Comparison of ENCODE assay signal across 12 cellular contexts in the genomic region with DNA sequence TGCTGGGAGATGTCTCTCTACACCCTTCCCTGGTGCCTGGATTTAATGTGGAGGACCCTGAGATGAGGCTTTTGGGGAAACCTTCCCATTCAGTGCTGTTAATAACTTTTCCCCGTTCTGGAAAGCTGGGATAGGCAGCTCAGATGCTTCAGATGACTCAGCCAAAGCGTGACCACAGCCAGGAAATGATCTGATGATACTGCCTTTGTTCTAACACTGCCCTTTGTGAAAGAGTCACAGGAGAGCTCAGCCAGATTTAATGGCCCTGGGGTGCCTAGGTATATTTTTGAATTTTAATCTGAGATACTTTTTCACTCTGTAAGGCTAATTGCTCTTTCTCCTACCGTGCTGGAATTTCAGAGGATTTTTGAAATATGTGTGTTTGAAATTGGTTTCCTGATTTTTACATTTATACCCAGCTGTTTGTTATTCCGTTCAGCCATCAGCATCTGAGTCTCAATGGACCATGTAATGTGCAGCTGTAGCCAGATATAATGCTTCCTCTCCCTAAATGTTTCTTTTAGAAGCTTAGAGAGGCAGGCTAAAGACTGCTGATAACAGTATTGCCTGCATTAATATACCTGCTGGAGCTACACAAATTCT. TPM values are rescaled to one million over a fixed set of nuclear protein-coding genes. Genes with fewer than 3 reads are reported as not detected.
DNase-seq lines count a peak whose midpoint lies in the region; ATAC-seq, FAIRE-seq and TF ChIP-seq lines count a peak whose summit lies in the region.
"Had no signal": no experiment of that assay in that cellular context is flagged by ENCODE, and none has a peak within 500 bp of the region (broad histone marks: within the 10 kb centered on the region; RNA-seq: fewer than 3 reads in every experiment).

No MANE protein-coding gene starts in this region.

- POLR2A ChIA-PET in endothelial cell of umbilical vein (lab: Charles Lee) (interaction anchor here (0.7 to 1.1 kb wide), 4 partner anchors 11 to 242 kb away, joined by 3 to 4 read pairs (median 4); no protein-coding TSS in a partner anchor), SK-N-SH (lab: Yijun Ruan, JAX) (no interaction called here)

- WGBS in SK-N-SH (ENCODE audit: low lambda C conversion rate): 13% methylated on average over 4 of the region's 4 CpGs

- no peak for TF ChIP-seq RAD21 in SK-N-SH (IDR thresholded peaks at IDR 0.05; ENCODE audit: low read length)

- H3F3A ChIP-seq in SK-N-SH (replicated peaks; ENCODE audit: insufficient read depth): no peaks in the 10 kb centered on the region

- H4K20me1 ChIP-seq in endothelial cell of umbilical vein (replicated peaks; ENCODE audit: control insufficient read depth, extremely low read depth, insufficient read depth, low read length) (no peaks in the 10 kb centered on the region), SK-N-SH (ENCODE audit: insufficient read depth) (no peaks in the 10 kb centered on the region)
- H4K20me1 ChIP-seq: BLaER1 had no signal

- no peak for ATAC-seq in HG03039 (IDR thresholded peaks at IDR 0.05; ENCODE audit: unreplicated experiment)
- ATAC-seq: naive thymus-derived CD8-positive, alpha-beta T cell had no signal

- peaks cover 22% of the 10 kb centered on the region for H3K4me1 ChIP-seq in ACC112 (ENCODE audit: control insufficient read depth, insufficient read depth, low read length, unreplicated experiment)
- H3K4me1 ChIP-seq in endothelial cell of umbilical vein (ENCODE audit: control insufficient read depth, extremely low read depth, insufficient read depth, low read length): peaks cover 19% of the 10 kb centered on the region
- H3K4me1 ChIP-seq in SK-N-SH (ENCODE audit: control insufficient read depth in 1 of 2, insufficient read depth in 2 of 2, low read depth in 1 of 2, low read length in 1 of 2): no peaks in the 10 kb centered on the region
- H3K4me1 ChIP-seq: BLaER1 had no signal

- FAIRE-seq in endothelial cell of umbilical vein (lab: Jason Lieb, UNC): peak; percentile 96

- TSS peak; percentile 82 for BruUV-seq in endothelial cell of umbilical vein (replicated peaks; lab: Mats Ljungman, UMichigan)

- H3K9me3 ChIP-seq in endothelial cell of umbilical vein (replicated peaks; ENCODE audit: control insufficient read depth, insufficient read depth, low read length): no peaks in the 10 kb centered on the region
- no peaks in the 10 kb centered on the region for H3K9me3 ChIP-seq in SK-N-SH

- H3K4me2 ChIP-seq in endothelial cell of umbilical vein (ENCODE audit: insufficient read depth, low read length): peak overlapping the region; percentile 71
- H3K4me2 ChIP-seq in SK-N-SH: no peak overlapping the region
- H3K4me2 ChIP-seq: BLaER1 had no signal

- H3K9ac ChIP-seq in endothelial cell of umbilical vein (replicated peaks; ENCODE audit: extremely low read depth, insufficient read depth, low read length) (peak overlapping the region; percentile 68), SK-N-SH (no peak overlapping the region)
- H3K9ac ChIP-seq: BLaER1 had no signal

- DNase-seq in LoVo (ENCODE audit: low spot score): peak; percentile 22
- DNase-seq in endothelial cell of umbilical vein (ENCODE audit: low read depth, low spot score): peak; percentile 92
- peak; percentile 82 for DNase-seq in kidney tubule cell (ENCODE audit: low spot score)
- no peak for DNase-seq in SK-N-DZ (ENCODE audit: low spot score)
- no peak for DNase-seq in activated CD8-positive, alpha-beta memory T cell treated with anti-CD3 and anti-CD28 coated beads for 24 hours
- DNase-seq in SK-N-SH: no peak
- DNase-seq: activated naive CD8-positive, alpha-beta T cell treated with anti-CD3 and anti-CD28 coated beads for 36 hours; naive thymus-derived CD8-positive, alpha-beta T cell; stimulated activated naive CD4-positive, alpha-beta T cell had no signal

- H3K4me3 ChIP-seq in ACC112 (ENCODE audit: low read depth, low read length): no peak overlapping the region; the same call in 1 of the 2 replicates
- H3K4me3 ChIP-seq in endothelial cell of umbilical vein (replicated peaks in 1 of 3; ENCODE audit: insufficient read depth in 1 of 3, low read depth in 1 of 3, low read length in 3 of 3): no peak overlapping the region
- no peak overlapping the region for H3K4me3 ChIP-seq in SK-N-SH (ENCODE audit: low read depth in 2 of 2, low read length in 1 of 2)
- H3K4me3 ChIP-seq: BLaER1 had no signal

- intact Hi-C loops in endothelial cell of umbilical vein (cut with micrococcal nuclease): loop anchor here (1.0 to 5.0 kb wide), 9 partner anchors 17 to 898 kb away; no protein-coding TSS in a partner anchor

- no peaks in the 10 kb centered on the region for H3K9me2 ChIP-seq in SK-N-SH

- no peaks in the 10 kb centered on the region for H3K9me1 ChIP-seq in endothelial cell of umbilical vein (replicated peaks; ENCODE audit: control insufficient read depth, extremely low read depth, insufficient read depth, low read length)

- CTCF ChIA-PET in endothelial cell of umbilical vein (lab: Charles Lee) (interaction anchor here (0.6 to 5.0 kb wide), 35 partner anchors 9 to 1705 kb away, joined by 3 to 112 read pairs (median 4); partner anchors contain the start of gene CELF2), SK-N-SH (lab: Yijun Ruan, JAX) (interaction anchor here (0.8 to 3.5 kb wide), 11 partner anchors 12 to 1704 kb away, joined by 3 to 18 read pairs (median 4); no protein-coding TSS in a partner anchor)

- no peak for TF ChIP-seq EP300 in SK-N-SH (IDR thresholded peaks at IDR 0.05; ENCODE audit: borderline replicate concordance in 1 of 2, low read depth in 1 of 2, low read length in 1 of 2)

- H2AFZ ChIP-seq in ACC112 (ENCODE audit: low read length, unreplicated experiment) (no peak overlapping the region), endothelial cell of umbilical vein (ENCODE audit: low read depth, low read length) (no peak overlapping the region), SK-N-SH (ENCODE audit: low read depth) (no peak overlapping the region)

- TF ChIP-seq POLR2A in endothelial cell of umbilical vein (IDR thresholded peaks at IDR 0.05; ENCODE audit: low read depth, low read length): no peak

- TF ChIP-seq CTCF in endothelial cell of umbilical vein (IDR thresholded peaks at IDR 0.05; ENCODE audit: extremely low read depth in 1 of 2, insufficient read depth in 1 of 2, low read depth in 1 of 2, low read length in 2 of 2) (no peak), SK-N-SH (IDR thresholded peaks at IDR 0.05) (no peak)

- H3K27ac ChIP-seq in ACC112 (ENCODE audit: low read depth, low read length) (peak overlapping the region; percentile 80), endothelial cell of umbilical vein (ENCODE audit: insufficient read depth, low read depth, low read length) (peak overlapping the region; percentile 92), SK-N-SH (ENCODE audit: low read depth in 2 of 2, low read length in 1 of 2) (no peak overlapping the region)
- H3K27ac ChIP-seq: BLaER1 had no signal

- H3K27me3 ChIP-seq in ACC112 (ENCODE audit: insufficient read depth, low read length) (no peaks in the 10 kb centered on the region), endothelial cell of umbilical vein (ENCODE audit: control insufficient read depth in 2 of 2, insufficient read depth in 2 of 2, low read length in 2 of 2) (no peaks in the 10 kb centered on the region), SK-N-SH (ENCODE audit: insufficient read depth) (no peaks in the 10 kb centered on the region)
- H3K27me3 ChIP-seq: BLaER1 had no signal

- peaks cover 8% of the 10 kb centered on the region for H3K79me2 ChIP-seq in ACC112 (ENCODE audit: control insufficient read depth, insufficient read depth, low read length, unreplicated experiment)
- no peaks in the 10 kb centered on the region for H3K79me2 ChIP-seq in endothelial cell of umbilical vein (ENCODE audit: control insufficient read depth, insufficient read depth, low read length)
- H3K79me2 ChIP-seq in SK-N-SH (ENCODE audit: insufficient read depth): no peaks in the 10 kb centered on the region

- no peaks in the 10 kb centered on the region for H3K36me3 ChIP-seq in ACC112 (ENCODE audit: insufficient read depth, low read length)
- H3K36me3 ChIP-seq in endothelial cell of umbilical vein (ENCODE audit: control insufficient read depth in 2 of 2, extremely low read depth in 1 of 2, insufficient read depth in 2 of 2, low read length in 2 of 2): no peaks in the 10 kb centered on the region
- H3K36me3 ChIP-seq in SK-N-SH (replicated peaks in 1 of 2; ENCODE audit: control insufficient read depth in 1 of 2, insufficient read depth in 2 of 2, low read length in 1 of 2): no peaks in the 10 kb centered on the region
- H3K36me3 ChIP-seq: BLaER1 had no signal

- dilution Hi-C loops in endothelial cell of umbilical vein (cut with MboI; ENCODE audit: extremely low pct_ligation_motif_present, low sequenced_read_pairs): no loop called here

TF ChIP-seq in endothelial cell of umbilical vein, 7 proteins besides CTCF, POLR2A, EP300 and RAD21 (continues in another document):
- TF ChIP-seq MAX (IDR thresholded peaks at IDR 0.05; ENCODE audit: insufficient read depth, insufficient read length) (no peak), JUN (IDR thresholded peaks at IDR 0.05; ENCODE audit: borderline replicate concordance, insufficient read depth, insufficient read length, low read depth) (peak; percentile 96)

TF ChIP-seq in SK-N-SH, 30 proteins besides CTCF, POLR2A, EP300 and RAD21 (continues in another document):
- no peak for TF ChIP-seq CHD2 (IDR thresholded peaks at IDR 0.05; ENCODE audit: low read length, partially characterized antibody)
- no peak for TF ChIP-seq FOXM1 (IDR thresholded peaks at IDR 0.05; ENCODE audit: low read depth)
- TF ChIP-seq NRF1 (IDR thresholded peaks at IDR 0.05; ENCODE audit: low read depth, low read length): no peak
- no peak for TF ChIP-seq YY1 (IDR thresholded peaks at IDR 0.05; ENCODE audit: low read depth)
- TF ChIP-seq RXRA (IDR thresholded peaks at IDR 0.05; ENCODE audit: borderline replicate concordance, low read depth): no peak

RNA-seq across cellular contexts. Expression of gene CELF2, which starts 17.7 kb away (rescaled TPM):
- total RNA-seq in endothelial cell of umbilical vein: 35.5 and 42.6 TPM in 2 replicates
- polyA plus RNA-seq in endothelial cell of umbilical vein: 21.6 and 23.4 TPM in 2 replicates
- polyA plus RNA-seq in endothelial cell of umbilical vein (2011; cell fraction: cytosol; rRNA removed): 17.9 and 19.7 TPM in 2 replicates
- 25.6 and 28.0 TPM in 2 replicates for polyA plus RNA-seq in endothelial cell of umbilical vein (2011; cell fraction: nucleus; rRNA removed)
- 10.8 and 11.9 TPM in 2 replicates for polyA plus RNA-seq in endothelial cell of umbilical vein (2012)
- 56.1 and 61.4 TPM in 2 replicates for polyA minus RNA-seq in endothelial cell of umbilical vein
- not detected for polyA minus RNA-seq in endothelial cell of umbilical vein (2011; cell fraction: cytosol; rRNA and poly(A)+ RNA removed)
- polyA minus RNA-seq in endothelial cell of umbilical vein (2011; cell fraction: nucleus; rRNA and poly(A)+ RNA removed): 44.4 and 45.7 TPM in 2 replicates
- polyA plus RNA-seq in SK-N-DZ (2014; cell fraction: cytosol; rRNA removed): 0.02 and 0.39 TPM in 2 replicates
- 0.40 and 0.59 TPM in 2 replicates for polyA plus RNA-seq in SK-N-DZ (2014; cell fraction: nucleus; rRNA removed)
- 0.03 and 0.08 TPM in 2 replicates for polyA plus RNA-seq in SK-N-SH (2012; rRNA removed)
- polyA plus RNA-seq in SK-N-SH (2012; cell fraction: cytosol; rRNA removed): 0.06 and 0.09 TPM in 2 replicates
- polyA plus RNA-seq in SK-N-SH (2012; cell fraction: nucleus; rRNA removed): 0.01 and 0.07 TPM in 2 replicates

Comparison
In these comparisons a context has a peak if more than half of its experiments do, and no peak if none do; other contexts are left out.
1. H3K27ac ChIP-seq: peak in ACC112 (single experiment) and endothelial cell of umbilical vein (single experiment); none in SK-N-SH (0 of 2).
2. DNase-seq: peak in LoVo (single experiment), endothelial cell of umbilical vein (single experiment) and kidney tubule cell (single experiment); none in SK-N-DZ (single experiment), activated CD8-positive, alpha-beta memory T cell treated with anti-CD3 and anti-CD28 coated beads for 24 hours (single experiment) and SK-N-SH (single experiment).
3. RNA of gene CELF2, which starts 17.7 kb away (polyA plus RNA-seq): 10.8 to 28.0 TPM in endothelial cell of umbilical vein; 0.01 to 0.09 TPM in SK-N-SH; every median in the first group is over 10 times any median in the second.